Comparison of ENCODE assay signal across 1 cellular context in genomic region chr12:57176846-57177245, GRCh38.
TF ChIP-seq lines count a peak whose summit lies in the region.

No MANE protein-coding gene starts in this region.

TF ChIP-seq in GM23338, 12 proteins besides CTCF, POLR2A, EP300 and RAD21:
- TF ChIP-seq NANOG (IDR thresholded peaks at IDR 0.05; ENCODE audit: borderline replicate concordance) (no peak), JUNB (IDR thresholded peaks at IDR 0.05; ENCODE audit: unreplicated experiment) (no peak), EZH2 (IDR thresholded peaks at IDR 0.05; ENCODE audit: low read depth, unreplicated experiment) (no peak), ZNF462 (CRISPR knock-in tag; IDR thresholded peaks at IDR 0.05) (no peak), EZH2phosphoT487 (IDR thresholded peaks at IDR 0.05; ENCODE audit: unreplicated experiment) (no peak), REST (IDR thresholded peaks at IDR 0.05; ENCODE audit: unreplicated experiment) (no peak), STAT1 (IDR thresholded peaks at IDR 0.05; ENCODE audit: unreplicated experiment) (no peak)
